In the genomic region with DNA sequence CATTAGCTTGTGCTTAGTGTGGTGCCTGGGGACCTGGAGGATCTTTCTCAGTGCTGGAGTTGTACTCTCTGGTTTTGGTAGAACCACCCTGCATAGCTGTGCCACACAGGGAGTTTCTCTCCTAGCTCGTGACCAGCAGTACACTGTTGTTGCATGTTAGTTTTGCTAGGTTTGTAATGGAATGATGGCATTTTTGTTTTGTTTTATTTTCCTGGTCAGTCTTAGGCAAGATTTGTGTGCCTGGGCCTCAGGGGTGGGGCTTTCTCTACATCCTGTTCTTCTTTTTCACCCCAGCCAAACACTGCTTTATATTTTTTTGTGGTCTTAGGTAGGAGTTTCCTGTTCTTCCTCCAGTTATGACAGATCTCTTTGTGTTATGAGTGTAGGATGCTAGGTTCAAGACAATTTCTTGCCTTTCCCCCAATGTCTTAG, we compare ENCODE assay signal across 8 cellular contexts.
A peak's percentile ranks its signal among the peaks of the same experiment; 100 is the strongest.
DNase-seq lines count a peak whose midpoint lies in the region; ATAC-seq, FAIRE-seq and TF ChIP-seq lines count a peak whose summit lies in the region.
"Had no signal": no experiment of that assay in that cellular context is flagged by ENCODE, and none has a peak within 500 bp of the region (broad histone marks: within the 10 kb centered on the region; RNA-seq: fewer than 3 reads in every experiment).

No MANE protein-coding gene starts in this region.

- H3K36me3 Mint-ChIP-seq in osteocyte (ENCODE audit: unreplicated experiment) = peaks cover 4% of the 10 kb centered on the region

- DNase-seq in SKM-1 treated with dmso at 0.1 percent for 144 hours (lab: John Stamatoyannopoulos, UW; ENCODE audit: unreplicated experiment) (peak; percentile 37), osteocyte (ENCODE audit: extremely low spot score, unreplicated experiment) (no peak), NCI-H526 (lab: John Stamatoyannopoulos, UW) (no peak), DMS114 treated with DMSO at 0.1 percent for 48 hours (lab: John Stamatoyannopoulos, UW; ENCODE audit: unreplicated experiment) (no peak), D721Med (ENCODE audit: insufficient read length, low spot score) (no peak)

- no peaks in the 10 kb centered on the region for H3K27me3 Mint-ChIP-seq in osteocyte (ENCODE audit: unreplicated experiment)

- H3K9me3 Mint-ChIP-seq in osteocyte (ENCODE audit: unreplicated experiment) = peaks cover 13% of the 10 kb centered on the region

- peaks cover 12% of the 10 kb centered on the region for H3K4me1 Mint-ChIP-seq in osteocyte (ENCODE audit: unreplicated experiment)

- ATAC-seq in GM19025 (IDR thresholded peaks at IDR 0.05; ENCODE audit: low read depth, unreplicated experiment) = peak; percentile 72
- peak; percentile 96 for ATAC-seq in HG02852 (IDR thresholded peaks at IDR 0.05; ENCODE audit: unreplicated experiment)

- H3K4me3 Mint-ChIP-seq in osteocyte (ENCODE audit: unreplicated experiment) = no peak overlapping the region

- H3K27ac Mint-ChIP-seq in osteocyte (ENCODE audit: unreplicated experiment) = peak overlapping the region; percentile 29

- FAIRE-seq in D721Med (lab: Jason Lieb, UNC) = no peak
- FAIRE-seq: endothelial cell of umbilical vein had no signal

- no peak for TF ChIP-seq CTCF in osteocyte (IDR thresholded peaks at IDR 0.05)
- TF ChIP-seq CTCF in D721Med (IDR thresholded peaks at IDR 0.05; ENCODE audit: insufficient read depth, missing control alignments) = no peak
